ENCODE assay signal across 1 cellular context in the genomic region with DNA sequence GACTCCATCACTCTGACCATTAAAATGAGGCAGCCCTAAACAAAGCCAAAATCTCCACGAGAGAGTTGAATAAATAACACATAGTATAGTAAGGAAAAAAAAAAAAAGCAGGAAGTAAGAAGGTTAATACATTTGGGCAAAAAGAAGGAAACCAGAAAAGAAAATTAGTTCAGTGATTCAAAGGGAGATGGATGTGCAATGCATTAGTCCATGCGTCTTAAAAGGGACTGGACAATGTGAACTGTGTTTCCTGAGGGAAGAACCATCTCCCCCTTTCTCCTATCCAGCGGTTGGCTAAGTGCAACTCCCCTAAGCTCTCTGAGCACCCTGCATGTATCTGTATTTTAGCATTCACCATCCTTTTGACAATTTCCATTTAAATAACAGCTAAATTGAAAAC.
A peak's percentile ranks its signal among the peaks of the same experiment; 100 is the strongest.
TF ChIP-seq lines count a peak whose summit lies in the region.

No MANE protein-coding gene starts in this region.

TF ChIP-seq in HepG2, 621 proteins besides CTCF, POLR2A, EP300 and RAD21:
- TF ChIP-seq, protein P1, sequence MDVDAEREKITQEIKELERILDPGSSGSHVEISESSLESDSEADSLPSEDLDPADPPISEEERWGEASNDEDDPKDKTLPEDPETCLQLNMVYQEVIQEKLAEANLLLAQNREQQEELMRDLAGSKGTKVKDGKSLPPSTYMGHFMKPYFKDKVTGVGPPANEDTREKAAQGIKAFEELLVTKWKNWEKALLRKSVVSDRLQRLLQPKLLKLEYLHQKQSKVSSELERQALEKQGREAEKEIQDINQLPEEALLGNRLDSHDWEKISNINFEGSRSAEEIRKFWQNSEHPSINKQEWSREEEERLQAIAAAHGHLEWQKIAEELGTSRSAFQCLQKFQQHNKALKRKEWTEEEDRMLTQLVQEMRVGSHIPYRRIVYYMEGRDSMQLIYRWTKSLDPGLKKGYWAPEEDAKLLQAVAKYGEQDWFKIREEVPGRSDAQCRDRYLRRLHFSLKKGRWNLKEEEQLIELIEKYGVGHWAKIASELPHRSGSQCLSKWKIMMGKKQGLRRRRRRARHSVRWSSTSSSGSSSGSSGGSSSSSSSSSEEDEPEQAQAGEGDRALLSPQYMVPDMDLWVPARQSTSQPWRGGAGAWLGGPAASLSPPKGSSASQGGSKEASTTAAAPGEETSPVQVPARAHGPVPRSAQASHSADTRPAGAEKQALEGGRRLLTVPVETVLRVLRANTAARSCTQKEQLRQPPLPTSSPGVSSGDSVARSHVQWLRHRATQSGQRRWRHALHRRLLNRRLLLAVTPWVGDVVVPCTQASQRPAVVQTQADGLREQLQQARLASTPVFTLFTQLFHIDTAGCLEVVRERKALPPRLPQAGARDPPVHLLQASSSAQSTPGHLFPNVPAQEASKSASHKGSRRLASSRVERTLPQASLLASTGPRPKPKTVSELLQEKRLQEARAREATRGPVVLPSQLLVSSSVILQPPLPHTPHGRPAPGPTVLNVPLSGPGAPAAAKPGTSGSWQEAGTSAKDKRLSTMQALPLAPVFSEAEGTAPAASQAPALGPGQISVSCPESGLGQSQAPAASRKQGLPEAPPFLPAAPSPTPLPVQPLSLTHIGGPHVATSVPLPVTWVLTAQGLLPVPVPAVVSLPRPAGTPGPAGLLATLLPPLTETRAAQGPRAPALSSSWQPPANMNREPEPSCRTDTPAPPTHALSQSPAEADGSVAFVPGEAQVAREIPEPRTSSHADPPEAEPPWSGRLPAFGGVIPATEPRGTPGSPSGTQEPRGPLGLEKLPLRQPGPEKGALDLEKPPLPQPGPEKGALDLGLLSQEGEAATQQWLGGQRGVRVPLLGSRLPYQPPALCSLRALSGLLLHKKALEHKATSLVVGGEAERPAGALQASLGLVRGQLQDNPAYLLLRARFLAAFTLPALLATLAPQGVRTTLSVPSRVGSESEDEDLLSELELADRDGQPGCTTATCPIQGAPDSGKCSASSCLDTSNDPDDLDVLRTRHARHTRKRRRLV (CRISPR knock-in tag; IDR thresholded peaks at IDR 0.05) = no peak
- TF ChIP-seq, protein P2, sequence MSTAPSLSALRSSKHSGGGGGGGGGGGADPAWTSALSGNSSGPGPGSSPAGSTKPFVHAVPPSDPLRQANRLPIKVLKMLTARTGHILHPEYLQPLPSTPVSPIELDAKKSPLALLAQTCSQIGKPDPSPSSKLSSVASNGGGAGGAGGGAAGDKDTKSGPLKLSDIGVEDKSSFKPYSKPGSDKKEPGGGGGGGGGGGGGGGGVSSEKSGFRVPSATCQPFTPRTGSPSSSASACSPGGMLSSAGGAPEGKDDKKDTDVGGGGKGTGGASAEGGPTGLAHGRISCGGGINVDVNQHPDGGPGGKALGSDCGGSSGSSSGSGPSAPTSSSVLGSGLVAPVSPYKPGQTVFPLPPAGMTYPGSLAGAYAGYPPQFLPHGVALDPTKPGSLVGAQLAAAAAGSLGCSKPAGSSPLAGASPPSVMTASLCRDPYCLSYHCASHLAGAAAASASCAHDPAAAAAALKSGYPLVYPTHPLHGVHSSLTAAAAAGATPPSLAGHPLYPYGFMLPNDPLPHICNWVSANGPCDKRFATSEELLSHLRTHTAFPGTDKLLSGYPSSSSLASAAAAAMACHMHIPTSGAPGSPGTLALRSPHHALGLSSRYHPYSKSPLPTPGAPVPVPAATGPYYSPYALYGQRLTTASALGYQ (CRISPR knock-in tag; IDR thresholded peaks at IDR 0.05) = no peak
- TF ChIP-seq GZF1 (CRISPR knock-in tag; IDR thresholded peaks at IDR 0.05) (0 out of 2 replicates have a peak, but pooled peaks have one; percentile 10), ZNF788 (CRISPR knock-in tag; IDR thresholded peaks at IDR 0.05; ENCODE audit: borderline replicate concordance) (no peak)
